ENCODE assay signal across 1 cellular context in the genomic region with DNA sequence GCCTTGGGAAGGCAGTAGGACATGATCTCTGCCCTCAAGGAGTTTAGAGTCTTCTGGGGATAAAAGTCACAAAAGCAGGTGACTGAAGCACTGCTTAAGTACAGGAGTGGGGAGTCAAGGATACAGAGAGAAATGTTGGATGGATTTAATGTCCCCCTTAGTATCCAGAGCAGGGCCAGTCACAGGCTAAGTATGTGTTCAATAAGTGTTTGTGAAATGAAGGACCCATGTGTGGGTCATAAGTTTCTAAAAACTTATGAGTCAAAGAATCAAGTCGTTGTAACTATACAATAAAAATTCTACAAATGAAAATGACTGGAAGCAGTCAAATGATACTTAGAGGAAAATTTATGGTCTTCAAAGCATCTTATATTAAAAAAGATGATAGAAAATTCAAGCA.
TF ChIP-seq lines count a peak whose summit lies in the region.

No MANE protein-coding gene starts in this region.

TF ChIP-seq in HCT116, 20 proteins besides CTCF, POLR2A, EP300 and RAD21 (continued from another document):
- TF ChIP-seq, protein P1, sequence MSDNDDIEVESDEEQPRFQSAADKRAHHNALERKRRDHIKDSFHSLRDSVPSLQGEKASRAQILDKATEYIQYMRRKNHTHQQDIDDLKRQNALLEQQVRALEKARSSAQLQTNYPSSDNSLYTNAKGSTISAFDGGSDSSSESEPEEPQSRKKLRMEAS (IDR thresholded peaks at IDR 0.05) = no peak
